ENCODE assay signal across 34 cellular contexts in the genomic region with DNA sequence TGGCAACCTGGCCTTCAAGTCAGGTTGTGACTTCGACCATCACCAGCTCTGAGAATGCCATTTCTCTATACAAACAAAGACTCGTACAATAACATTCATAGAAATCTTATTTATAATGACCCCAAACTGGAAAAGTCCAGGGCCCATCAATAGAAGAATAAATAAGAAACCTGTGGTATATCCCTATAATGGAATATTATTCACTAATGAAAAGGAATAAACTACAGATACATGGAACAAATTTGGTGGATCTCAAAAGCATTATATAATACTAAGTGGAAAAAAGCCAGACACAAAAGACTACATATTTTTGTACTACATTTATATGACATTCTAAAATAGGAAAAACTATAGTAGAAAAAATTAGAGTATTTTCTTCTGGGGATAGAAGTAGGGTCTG.
"Had no signal": no experiment of that assay in that cellular context is flagged by ENCODE, and none has a peak within 500 bp of the region (broad histone marks: within the 10 kb centered on the region; RNA-seq: fewer than 3 reads in every experiment).

No MANE protein-coding gene starts in this region.

- H3K9ac ChIP-seq: KMS-11 had no signal

- H3K4me3 ChIP-seq: MG63 had no signal

- DNase-seq: Karpas-422, Kasumi-1, MG63, MM.1S, MV-4-11, NCI-H1048, NCI-H1092, NCI-H1092 treated with DMSO at 0.1 percent for 48 hours, NCI-H1105, NCI-H1105 treated with DMSO at 0.1 percent for 48 hours, NCI-H1417, NCI-H1417 treated with DMSO at 0.1 percent for 48 hours, NCI-H1436, NCI-H1436 treated with DMSO at 0.1 percent for 48 hours, NCI-H146, NCI-H1694, NCI-H1694 treated with DMSO at 0.1 percent for 48 hours, NCI-H187, NCI-H187 treated with DMSO at 0.1 percent for 48 hours, NCI-H1930, NCI-H2029, NCI-H2029 treated with DMSO at 0.1 percent for 48 hours, NCI-H2081, NCI-H2081 treated with DMSO at 0.1 percent for 48 hours, NCI-H2107, NCI-H2171, NCI-H2171 treated with DMSO at 0.1 percent for 48 hours, NCI-H2227 treated with DMSO at 0.1 percent for 48 hours, NCI-H226, NCI-H345, NCI-H446, NCI-H446 treated with DMSO at 0.1 percent for 48 hours, NCI-H510A had no signal

- H3K36me3 ChIP-seq: MG63 had no signal

- H3K9me3 ChIP-seq: MG63 had no signal

- H3K27me3 ChIP-seq: MG63 had no signal

- H3K27ac ChIP-seq: KMS-11 had no signal

- H3K4me2 ChIP-seq: KMS-11 had no signal
